Comparison of ENCODE assay signal across 26 cellular contexts in genomic region chr6:154292066-154292465, GRCh38.
A peak's percentile ranks its signal among the peaks of the same experiment; 100 is the strongest.
DNase-seq lines count a peak whose midpoint lies in the region; ATAC-seq and TF ChIP-seq lines count a peak whose summit lies in the region.
"Had no signal": no experiment of that assay in that cellular context is flagged by ENCODE, and none has a peak within 500 bp of the region (broad histone marks: within the 10 kb centered on the region; RNA-seq: fewer than 3 reads in every experiment).

No MANE protein-coding gene starts in this region.

- peaks cover 8% of the 10 kb centered on the region for H3K4me1 ChIP-seq in SJCRH30
- H3K4me1 ChIP-seq in fibroblast of lung (ENCODE audit: control insufficient read depth, extremely low read depth, insufficient read depth, low read length): peaks cover 5% of the 10 kb centered on the region
- H3K4me1 ChIP-seq in smooth muscle cell (ENCODE audit: low read depth): no peaks in the 10 kb centered on the region
- peaks cover 0 to 2% of the 10 kb centered on the region in 2 donors for H3K4me1 ChIP-seq in right atrium auricular region
- H3K4me1 ChIP-seq: tibial artery had no signal

- no peaks in the 10 kb centered on the region for H3F3A ChIP-seq in smooth muscle cell (ENCODE audit: low read depth)

- H3K79me2 ChIP-seq in fibroblast of lung (ENCODE audit: control insufficient read depth, insufficient read depth, low read length): no peaks in the 10 kb centered on the region
- no peaks in the 10 kb centered on the region for H3K79me2 ChIP-seq in smooth muscle cell (ENCODE audit: low read depth)

- H2AFZ ChIP-seq in fibroblast of lung (ENCODE audit: low read length) (no peak overlapping the region), smooth muscle cell (ENCODE audit: low read depth) (peak overlapping the region; percentile 54)

- no peak for ATAC-seq in Right ventricle myocardium superior (ENCODE audit: poor library complexity)
- ATAC-seq: activated CD8-positive, alpha-beta memory T cell treated with anti-CD3 and anti-CD28 coated beads, Interleukin-2, amount 10 ng/mL, durations not matched to agents 7 days and 5 days; activated T-cell treated with anti-CD3 and anti-CD28 coated beads, Interleukin-2, amount 50 U/mL, for 72 hours; sciatic nerve; stimulated activated naive CD8-positive, alpha-beta T cell treated with anti-CD3 and anti-CD28 coated beads, Interleukin-15, amount 100 ng/mL, for 72 hours; T-helper 17 cell had no signal

- H3K36me3 ChIP-seq in SJCRH30 (no peaks in the 10 kb centered on the region), fibroblast of lung (ENCODE audit: control insufficient read depth, insufficient read depth, low read length) (no peaks in the 10 kb centered on the region), smooth muscle cell (ENCODE audit: low read depth) (no peaks in the 10 kb centered on the region), right atrium auricular region (no peaks in the 10 kb centered on the region)
- H3K36me3 ChIP-seq: left ventricle myocardium inferior, tibial artery had no signal

- H4K20me1 ChIP-seq in fibroblast of lung (ENCODE audit: control insufficient read depth, extremely low read depth, insufficient read depth, low read length) (no peaks in the 10 kb centered on the region), smooth muscle cell (ENCODE audit: low read depth) (no peaks in the 10 kb centered on the region)

- peak overlapping the region; percentile 44; the same call in 1 of the 2 replicates for H3K27ac ChIP-seq in SJCRH30
- peak overlapping the region; percentile 54 for H3K27ac ChIP-seq in fibroblast of lung (ENCODE audit: insufficient read depth, low read length)
- H3K27ac ChIP-seq in smooth muscle cell (ENCODE audit: low read depth): peak overlapping the region; percentile 80
- no peak overlapping the region for H3K27ac ChIP-seq in right atrium auricular region
- H3K27ac ChIP-seq: dorsolateral prefrontal cortex, left ventricle myocardium inferior, tibial artery had no signal

- H3K9ac ChIP-seq in fibroblast of lung (ENCODE audit: insufficient read depth, low read length) (no peak overlapping the region), smooth muscle cell (ENCODE audit: low read depth) (peak overlapping the region; percentile 40)

- WGBS in smooth muscle cell (ENCODE audit: low lambda C conversion rate): 81% methylated on average over 3 of the region's 3 CpGs

- peak; percentile 26 for DNase-seq in HFF-Myc (ENCODE audit: extremely low read depth, low read depth)
- DNase-seq in SJCRH30: no peak
- peak; percentile 22 to 44 for DNase-seq in fibroblast of lung (ENCODE audit: low read depth in 2 of 2)
- DNase-seq in smooth muscle cell (lab: John Stamatoyannopoulos, UW; ENCODE audit: unreplicated experiment): no peak
- no peak for DNase-seq in glomerular visceral epithelial cell (ENCODE audit: extremely low spot score)
- no peak for DNase-seq in right atrium auricular region (ENCODE audit: low spot score)
- no peak for DNase-seq in Right ventricle myocardium superior
- DNase-seq: activated CD4-positive, alpha-beta T cell treated with anti-CD3 and anti-CD28 coated beads, Interleukin-2, amount 50 U/mL, for 4 hours; activated CD8-positive, alpha-beta memory T cell treated with anti-CD3 and anti-CD28 coated beads, Interleukin-2, amount 10 ng/mL, durations not matched to agents 7 days and 5 days; activated naive CD4-positive, alpha-beta T cell; activated T-cell treated with anti-CD3 and anti-CD28 coated beads, Interleukin-2, amount 50 U/mL, for 72 hours; cerebellar nuclear complex; dorsolateral prefrontal cortex; H7; islet precursor cell; left ventricle myocardium inferior; NCI-H2107; NCI-H446; NCI-H774; RPMI8226; stimulated activated CD4-positive, alpha-beta T cell treated with anti-CD3 and anti-CD28 coated beads, Interleukin-12 subunit alpha, Interleukin-12 subunit beta, amount 100 ng/mL, for 4 hours; stimulated activated CD4-positive, alpha-beta T cell treated with anti-CD3 and anti-CD28 coated beads, Interleukin-2, amount 100 ng/mL, for 48 hours; stimulated activated naive CD8-positive, alpha-beta T cell treated with anti-CD3 and anti-CD28 coated beads, Interleukin-15, amount 100 ng/mL, for 72 hours; T-helper 17 cell; tibial artery had no signal

- no peak overlapping the region for H3K4me2 ChIP-seq in fibroblast of lung (ENCODE audit: extremely low read depth, insufficient read depth, low read length)
- no peak overlapping the region for H3K4me2 ChIP-seq in smooth muscle cell

- no peak for TF ChIP-seq CTCF in HFF-Myc (IDR thresholded peaks at IDR 0.05; ENCODE audit: low read depth, low read length, missing control alignments)
- no peak for TF ChIP-seq CTCF in fibroblast of lung (conservative IDR thresholded peaks at IDR 0.05 in 1 of 2, IDR thresholded peaks at IDR 0.05 in 1 of 2; ENCODE audit: low read depth in 1 of 2, low read length in 2 of 2)
- TF ChIP-seq CTCF in smooth muscle cell (IDR thresholded peaks at IDR 0.05; ENCODE audit: borderline replicate concordance, insufficient read depth, poor library complexity, severe bottlenecking): no peak
- TF ChIP-seq CTCF in right atrium auricular region (IDR thresholded peaks at IDR 0.05): no peak

- intact Hi-C loops in Right ventricle myocardium superior (cut with DNase I): no loop called here

- H3K9me3 ChIP-seq in SJCRH30 (replicated peaks): no peaks in the 10 kb centered on the region
- no peaks in the 10 kb centered on the region for H3K9me3 ChIP-seq in fibroblast of lung (ENCODE audit: control insufficient read depth, insufficient read depth, low read depth, low read length)
- no peaks in the 10 kb centered on the region for H3K9me3 ChIP-seq in smooth muscle cell (replicated peaks; ENCODE audit: low read depth)
- no peaks in the 10 kb centered on the region for H3K9me3 ChIP-seq in right atrium auricular region
- H3K9me3 ChIP-seq: left ventricle myocardium inferior, tibial artery had no signal

- H3K27me3 ChIP-seq in SJCRH30 (no peaks in the 10 kb centered on the region), fibroblast of lung (ENCODE audit: control insufficient read depth, insufficient read depth, low read length) (no peaks in the 10 kb centered on the region), smooth muscle cell (ENCODE audit: low read depth) (no peaks in the 10 kb centered on the region), right atrium auricular region (no peaks in the 10 kb centered on the region)
- H3K27me3 ChIP-seq: dorsolateral prefrontal cortex, tibial artery had no signal

- H3K4me3 ChIP-seq in HFF-Myc (replicated peaks; ENCODE audit: low read depth, low read length) (no peak overlapping the region), SJCRH30 (no peak overlapping the region), fibroblast of lung (replicated peaks in 1 of 4; ENCODE audit: control extremely low read depth in 1 of 4, insufficient read depth in 1 of 4, low read depth in 3 of 4, low read length in 4 of 4) (no peak overlapping the region), smooth muscle cell (no peak overlapping the region), right atrium auricular region (no peak overlapping the region)
- H3K4me3 ChIP-seq: dorsolateral prefrontal cortex, left ventricle myocardium inferior, tibial artery had no signal

Comparison
In these comparisons a context has a peak if more than half of its experiments do, and no peak if none do; other contexts are left out.
1. DNase-seq: peak in HFF-Myc (single experiment) and fibroblast of lung (2 of 2); none in SJCRH30 (0 of 2), smooth muscle cell (single experiment), glomerular visceral epithelial cell (single experiment), right atrium auricular region (single experiment) and Right ventricle myocardium superior (single experiment).
2. H3K27ac ChIP-seq: peak in SJCRH30 (single experiment), fibroblast of lung (single experiment) and smooth muscle cell (single experiment); none in right atrium auricular region (0 of 2).